In the genomic region with DNA sequence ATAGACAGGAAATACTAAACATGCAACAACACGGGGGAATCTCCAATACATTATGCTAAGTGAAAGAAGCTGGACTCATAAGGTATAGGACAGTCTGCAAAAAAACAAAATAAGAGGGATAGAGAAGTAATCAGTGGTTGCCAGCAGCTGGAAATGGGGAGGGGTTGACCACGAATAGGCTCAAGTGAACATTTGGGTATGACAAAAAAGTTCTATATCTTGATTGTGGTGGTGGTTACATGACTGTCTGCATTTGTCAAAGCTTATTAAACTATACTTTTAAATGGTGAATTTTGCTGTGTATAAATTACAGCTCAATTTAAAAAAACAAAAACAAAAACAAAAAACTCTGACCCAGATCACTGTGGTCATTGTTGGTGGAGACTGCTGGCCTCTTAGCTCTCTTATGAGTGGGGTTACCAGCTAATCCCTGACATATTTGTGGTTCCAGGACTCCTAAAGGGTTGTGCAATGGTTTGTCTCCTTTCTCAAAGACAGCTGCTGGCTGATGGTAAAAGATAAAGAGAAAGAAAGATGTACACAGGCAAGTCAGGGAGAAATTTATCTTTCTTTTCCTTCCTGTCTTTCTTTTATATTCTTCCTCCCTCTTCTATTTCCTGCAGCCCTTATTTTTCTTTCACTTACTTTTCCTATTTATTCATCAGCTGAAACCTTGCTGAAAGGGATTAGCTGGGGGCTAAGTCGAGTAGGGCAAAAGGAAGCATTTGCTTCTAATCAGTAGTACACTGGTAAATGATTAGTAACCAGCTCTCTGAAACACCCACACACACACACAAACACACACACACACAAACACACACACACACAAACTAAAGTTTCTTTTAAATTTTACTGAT, we compare ENCODE assay signal across 1 cellular context.
TF ChIP-seq lines count a peak whose summit lies in the region.

No MANE protein-coding gene starts in this region.

TF ChIP-seq in K562, 482 proteins besides CTCF, POLR2A, EP300 and RAD21 (continued from another document):
- TF ChIP-seq, protein P1, sequence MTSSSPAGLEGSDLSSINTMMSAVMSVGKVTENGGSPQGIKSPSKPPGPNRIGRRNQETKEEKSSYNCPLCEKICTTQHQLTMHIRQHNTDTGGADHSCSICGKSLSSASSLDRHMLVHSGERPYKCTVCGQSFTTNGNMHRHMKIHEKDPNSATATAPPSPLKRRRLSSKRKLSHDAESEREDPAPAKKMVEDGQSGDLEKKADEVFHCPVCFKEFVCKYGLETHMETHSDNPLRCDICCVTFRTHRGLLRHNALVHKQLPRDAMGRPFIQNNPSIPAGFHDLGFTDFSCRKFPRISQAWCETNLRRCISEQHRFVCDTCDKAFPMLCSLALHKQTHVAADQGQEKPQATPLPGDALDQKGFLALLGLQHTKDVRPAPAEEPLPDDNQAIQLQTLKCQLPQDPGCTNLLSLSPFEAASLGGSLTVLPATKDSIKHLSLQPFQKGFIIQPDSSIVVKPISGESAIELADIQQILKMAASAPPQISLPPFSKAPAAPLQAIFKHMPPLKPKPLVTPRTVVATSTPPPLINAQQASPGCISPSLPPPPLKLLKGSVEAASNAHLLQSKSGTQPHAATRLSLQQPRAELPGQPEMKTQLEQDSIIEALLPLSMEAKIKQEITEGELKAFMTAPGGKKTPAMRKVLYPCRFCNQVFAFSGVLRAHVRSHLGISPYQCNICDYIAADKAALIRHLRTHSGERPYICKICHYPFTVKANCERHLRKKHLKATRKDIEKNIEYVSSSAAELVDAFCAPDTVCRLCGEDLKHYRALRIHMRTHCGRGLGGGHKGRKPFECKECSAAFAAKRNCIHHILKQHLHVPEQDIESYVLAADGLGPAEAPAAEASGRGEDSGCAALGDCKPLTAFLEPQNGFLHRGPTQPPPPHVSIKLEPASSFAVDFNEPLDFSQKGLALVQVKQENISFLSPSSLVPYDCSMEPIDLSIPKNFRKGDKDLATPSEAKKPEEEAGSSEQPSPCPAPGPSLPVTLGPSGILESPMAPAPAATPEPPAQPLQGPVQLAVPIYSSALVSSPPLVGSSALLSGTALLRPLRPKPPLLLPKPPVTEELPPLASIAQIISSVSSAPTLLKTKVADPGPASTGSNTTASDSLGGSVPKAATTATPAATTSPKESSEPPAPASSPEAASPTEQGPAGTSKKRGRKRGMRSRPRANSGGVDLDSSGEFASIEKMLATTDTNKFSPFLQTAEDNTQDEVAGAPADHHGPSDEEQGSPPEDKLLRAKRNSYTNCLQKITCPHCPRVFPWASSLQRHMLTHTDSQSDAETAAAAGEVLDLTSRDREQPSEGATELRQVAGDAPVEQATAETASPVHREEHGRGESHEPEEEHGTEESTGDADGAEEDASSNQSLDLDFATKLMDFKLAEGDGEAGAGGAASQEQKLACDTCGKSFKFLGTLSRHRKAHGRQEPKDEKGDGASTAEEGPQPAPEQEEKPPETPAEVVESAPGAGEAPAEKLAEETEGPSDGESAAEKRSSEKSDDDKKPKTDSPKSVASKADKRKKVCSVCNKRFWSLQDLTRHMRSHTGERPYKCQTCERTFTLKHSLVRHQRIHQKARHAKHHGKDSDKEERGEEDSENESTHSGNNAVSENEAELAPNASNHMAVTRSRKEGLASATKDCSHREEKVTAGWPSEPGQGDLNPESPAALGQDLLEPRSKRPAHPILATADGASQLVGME (CRISPR knock-in tag; IDR thresholded peaks at IDR 0.05) = no peak
- TF ChIP-seq SREBF2 (CRISPR knock-in tag; IDR thresholded peaks at IDR 0.05) (no peak), MBD2 (IDR thresholded peaks at IDR 0.05; ENCODE audit: borderline replicate concordance, low read depth) (0 out of 2 replicates have a peak, but pooled peaks have one; percentile 37), ZKSCAN8 (CRISPR knock-in tag; IDR thresholded peaks at IDR 0.05) (0 out of 2 replicates have a peak, but pooled peaks have one; percentile 15), KHSRP (IDR thresholded peaks at IDR 0.05) (no peak), ZNF24 (IDR thresholded peaks at IDR 0.05) (no peak)
